In the genomic region with DNA sequence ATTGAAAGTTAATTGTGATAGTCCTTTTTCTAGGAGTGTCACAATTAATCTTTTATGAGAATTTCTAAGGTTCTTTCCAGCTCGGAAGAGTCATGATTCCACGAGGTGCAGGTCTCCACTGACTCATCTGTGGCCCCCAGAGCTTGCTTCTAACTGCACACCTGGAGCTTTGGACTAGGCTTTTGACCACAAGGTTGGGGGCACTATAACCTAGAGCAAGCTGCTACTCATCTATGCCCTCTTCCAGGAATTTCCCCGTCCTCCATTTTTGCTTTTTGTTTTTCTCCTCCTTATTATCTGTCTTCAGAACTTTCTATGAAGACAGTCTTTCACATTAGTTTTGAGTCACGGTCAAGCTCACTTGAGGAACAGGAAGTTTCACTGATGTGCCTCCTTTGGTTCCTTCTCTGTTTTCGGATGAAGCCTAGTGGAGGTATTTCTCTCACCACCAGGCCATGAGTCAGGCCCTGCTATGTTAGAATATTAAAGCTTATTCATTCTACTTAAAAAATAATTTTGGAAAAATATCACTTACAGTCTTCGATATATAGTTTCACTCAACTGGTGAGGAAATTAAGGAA, we compare ENCODE assay signal across 1 cellular context.
TF ChIP-seq lines count a peak whose summit lies in the region.

No MANE protein-coding gene starts in this region.

TF ChIP-seq in WTC11, 78 proteins besides CTCF, POLR2A, EP300 and RAD21 (continued from another document):
- TF ChIP-seq, protein P1, sequence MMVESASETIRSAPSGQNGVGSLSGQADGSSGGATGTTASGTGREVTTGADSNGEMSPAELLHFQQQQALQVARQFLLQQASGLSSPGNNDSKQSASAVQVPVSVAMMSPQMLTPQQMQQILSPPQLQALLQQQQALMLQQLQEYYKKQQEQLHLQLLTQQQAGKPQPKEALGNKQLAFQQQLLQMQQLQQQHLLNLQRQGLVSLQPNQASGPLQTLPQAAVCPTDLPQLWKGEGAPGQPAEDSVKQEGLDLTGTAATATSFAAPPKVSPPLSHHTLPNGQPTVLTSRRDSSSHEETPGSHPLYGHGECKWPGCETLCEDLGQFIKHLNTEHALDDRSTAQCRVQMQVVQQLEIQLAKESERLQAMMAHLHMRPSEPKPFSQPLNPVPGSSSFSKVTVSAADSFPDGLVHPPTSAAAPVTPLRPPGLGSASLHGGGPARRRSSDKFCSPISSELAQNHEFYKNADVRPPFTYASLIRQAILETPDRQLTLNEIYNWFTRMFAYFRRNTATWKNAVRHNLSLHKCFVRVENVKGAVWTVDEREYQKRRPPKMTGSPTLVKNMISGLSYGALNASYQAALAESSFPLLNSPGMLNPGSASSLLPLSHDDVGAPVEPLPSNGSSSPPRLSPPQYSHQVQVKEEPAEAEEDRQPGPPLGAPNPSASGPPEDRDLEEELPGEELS (CRISPR knock-in tag; IDR thresholded peaks at IDR 0.05): no peak
- TF ChIP-seq, protein P2, sequence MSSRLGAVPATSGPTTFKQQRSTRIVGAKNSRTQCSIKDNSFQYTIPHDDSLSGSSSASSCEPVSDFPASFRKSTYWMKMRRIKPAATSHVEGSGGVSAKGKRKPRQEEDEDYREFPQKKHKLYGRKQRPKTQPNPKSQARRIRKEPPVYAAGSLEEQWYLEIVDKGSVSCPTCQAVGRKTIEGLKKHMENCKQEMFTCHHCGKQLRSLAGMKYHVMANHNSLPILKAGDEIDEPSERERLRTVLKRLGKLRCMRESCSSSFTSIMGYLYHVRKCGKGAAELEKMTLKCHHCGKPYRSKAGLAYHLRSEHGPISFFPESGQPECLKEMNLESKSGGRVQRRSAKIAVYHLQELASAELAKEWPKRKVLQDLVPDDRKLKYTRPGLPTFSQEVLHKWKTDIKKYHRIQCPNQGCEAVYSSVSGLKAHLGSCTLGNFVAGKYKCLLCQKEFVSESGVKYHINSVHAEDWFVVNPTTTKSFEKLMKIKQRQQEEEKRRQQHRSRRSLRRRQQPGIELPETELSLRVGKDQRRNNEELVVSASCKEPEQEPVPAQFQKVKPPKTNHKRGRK (CRISPR knock-in tag; IDR thresholded peaks at IDR 0.05; ENCODE audit: borderline replicate concordance): no peak
- TF ChIP-seq, protein P3, sequence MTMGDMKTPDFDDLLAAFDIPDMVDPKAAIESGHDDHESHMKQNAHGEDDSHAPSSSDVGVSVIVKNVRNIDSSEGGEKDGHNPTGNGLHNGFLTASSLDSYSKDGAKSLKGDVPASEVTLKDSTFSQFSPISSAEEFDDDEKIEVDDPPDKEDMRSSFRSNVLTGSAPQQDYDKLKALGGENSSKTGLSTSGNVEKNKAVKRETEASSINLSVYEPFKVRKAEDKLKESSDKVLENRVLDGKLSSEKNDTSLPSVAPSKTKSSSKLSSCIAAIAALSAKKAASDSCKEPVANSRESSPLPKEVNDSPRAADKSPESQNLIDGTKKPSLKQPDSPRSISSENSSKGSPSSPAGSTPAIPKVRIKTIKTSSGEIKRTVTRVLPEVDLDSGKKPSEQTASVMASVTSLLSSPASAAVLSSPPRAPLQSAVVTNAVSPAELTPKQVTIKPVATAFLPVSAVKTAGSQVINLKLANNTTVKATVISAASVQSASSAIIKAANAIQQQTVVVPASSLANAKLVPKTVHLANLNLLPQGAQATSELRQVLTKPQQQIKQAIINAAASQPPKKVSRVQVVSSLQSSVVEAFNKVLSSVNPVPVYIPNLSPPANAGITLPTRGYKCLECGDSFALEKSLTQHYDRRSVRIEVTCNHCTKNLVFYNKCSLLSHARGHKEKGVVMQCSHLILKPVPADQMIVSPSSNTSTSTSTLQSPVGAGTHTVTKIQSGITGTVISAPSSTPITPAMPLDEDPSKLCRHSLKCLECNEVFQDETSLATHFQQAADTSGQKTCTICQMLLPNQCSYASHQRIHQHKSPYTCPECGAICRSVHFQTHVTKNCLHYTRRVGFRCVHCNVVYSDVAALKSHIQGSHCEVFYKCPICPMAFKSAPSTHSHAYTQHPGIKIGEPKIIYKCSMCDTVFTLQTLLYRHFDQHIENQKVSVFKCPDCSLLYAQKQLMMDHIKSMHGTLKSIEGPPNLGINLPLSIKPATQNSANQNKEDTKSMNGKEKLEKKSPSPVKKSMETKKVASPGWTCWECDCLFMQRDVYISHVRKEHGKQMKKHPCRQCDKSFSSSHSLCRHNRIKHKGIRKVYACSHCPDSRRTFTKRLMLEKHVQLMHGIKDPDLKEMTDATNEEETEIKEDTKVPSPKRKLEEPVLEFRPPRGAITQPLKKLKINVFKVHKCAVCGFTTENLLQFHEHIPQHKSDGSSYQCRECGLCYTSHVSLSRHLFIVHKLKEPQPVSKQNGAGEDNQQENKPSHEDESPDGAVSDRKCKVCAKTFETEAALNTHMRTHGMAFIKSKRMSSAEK (CRISPR knock-in tag; IDR thresholded peaks at IDR 0.05; ENCODE audit: borderline replicate concordance): no peak
- TF ChIP-seq TEAD4 (CRISPR knock-in tag; IDR thresholded peaks at IDR 0.05): no peak
- TF ChIP-seq ZNF396 (CRISPR knock-in tag; IDR thresholded peaks at IDR 0.05; ENCODE audit: borderline replicate concordance): no peak
- TF ChIP-seq NFE2L1 (CRISPR knock-in tag; IDR thresholded peaks at IDR 0.05): no peak
- TF ChIP-seq, protein P4, sequence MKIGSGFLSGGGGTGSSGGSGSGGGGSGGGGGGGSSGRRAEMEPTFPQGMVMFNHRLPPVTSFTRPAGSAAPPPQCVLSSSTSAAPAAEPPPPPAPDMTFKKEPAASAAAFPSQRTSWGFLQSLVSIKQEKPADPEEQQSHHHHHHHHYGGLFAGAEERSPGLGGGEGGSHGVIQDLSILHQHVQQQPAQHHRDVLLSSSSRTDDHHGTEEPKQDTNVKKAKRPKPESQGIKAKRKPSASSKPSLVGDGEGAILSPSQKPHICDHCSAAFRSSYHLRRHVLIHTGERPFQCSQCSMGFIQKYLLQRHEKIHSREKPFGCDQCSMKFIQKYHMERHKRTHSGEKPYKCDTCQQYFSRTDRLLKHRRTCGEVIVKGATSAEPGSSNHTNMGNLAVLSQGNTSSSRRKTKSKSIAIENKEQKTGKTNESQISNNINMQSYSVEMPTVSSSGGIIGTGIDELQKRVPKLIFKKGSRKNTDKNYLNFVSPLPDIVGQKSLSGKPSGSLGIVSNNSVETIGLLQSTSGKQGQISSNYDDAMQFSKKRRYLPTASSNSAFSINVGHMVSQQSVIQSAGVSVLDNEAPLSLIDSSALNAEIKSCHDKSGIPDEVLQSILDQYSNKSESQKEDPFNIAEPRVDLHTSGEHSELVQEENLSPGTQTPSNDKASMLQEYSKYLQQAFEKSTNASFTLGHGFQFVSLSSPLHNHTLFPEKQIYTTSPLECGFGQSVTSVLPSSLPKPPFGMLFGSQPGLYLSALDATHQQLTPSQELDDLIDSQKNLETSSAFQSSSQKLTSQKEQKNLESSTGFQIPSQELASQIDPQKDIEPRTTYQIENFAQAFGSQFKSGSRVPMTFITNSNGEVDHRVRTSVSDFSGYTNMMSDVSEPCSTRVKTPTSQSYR (CRISPR knock-in tag; IDR thresholded peaks at IDR 0.05): no peak
- no peak for TF ChIP-seq JAZF1 (CRISPR knock-in tag; IDR thresholded peaks at IDR 0.05)
- no peak for TF ChIP-seq FOXK1 (CRISPR knock-in tag; IDR thresholded peaks at IDR 0.05)
- no peak for TF ChIP-seq TP53 (CRISPR knock-in tag; IDR thresholded peaks at IDR 0.05)
- no peak for TF ChIP-seq ZNF219 (CRISPR knock-in tag; IDR thresholded peaks at IDR 0.05; ENCODE audit: borderline replicate concordance)
- TF ChIP-seq, protein P5, sequence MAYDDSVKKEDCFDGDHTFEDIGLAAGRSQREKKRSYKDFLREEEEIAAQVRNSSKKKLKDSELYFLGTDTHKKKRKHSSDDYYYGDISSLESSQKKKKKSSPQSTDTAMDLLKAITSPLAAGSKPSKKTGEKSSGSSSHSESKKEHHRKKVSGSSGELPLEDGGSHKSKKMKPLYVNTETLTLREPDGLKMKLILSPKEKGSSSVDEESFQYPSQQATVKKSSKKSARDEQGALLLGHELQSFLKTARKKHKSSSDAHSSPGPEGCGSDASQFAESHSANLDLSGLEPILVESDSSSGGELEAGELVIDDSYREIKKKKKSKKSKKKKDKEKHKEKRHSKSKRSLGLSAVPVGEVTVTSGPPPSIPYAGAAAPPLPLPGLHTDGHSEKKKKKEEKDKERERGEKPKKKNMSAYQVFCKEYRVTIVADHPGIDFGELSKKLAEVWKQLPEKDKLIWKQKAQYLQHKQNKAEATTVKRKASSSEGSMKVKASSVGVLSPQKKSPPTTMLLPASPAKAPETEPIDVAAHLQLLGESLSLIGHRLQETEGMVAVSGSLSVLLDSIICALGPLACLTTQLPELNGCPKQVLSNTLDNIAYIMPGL (CRISPR knock-in tag; IDR thresholded peaks at IDR 0.05): no peak
- TF ChIP-seq SMAD4 (CRISPR knock-in tag; IDR thresholded peaks at IDR 0.05): no peak
- no peak for TF ChIP-seq NR2C2 (CRISPR knock-in tag; IDR thresholded peaks at IDR 0.05)
- TF ChIP-seq ETV6 (CRISPR knock-in tag; IDR thresholded peaks at IDR 0.05): no peak
